In genomic region chr19:4446801-4447200, GRCh38 we compare ENCODE assay signal across 15 cellular contexts.
"Had no signal": no experiment of that assay in that cellular context is flagged by ENCODE, and none has a peak within 500 bp of the region (broad histone marks: within the 10 kb centered on the region; RNA-seq: fewer than 3 reads in every experiment).

No MANE protein-coding gene starts in this region.

- H3K4me3 ChIP-seq: colonic mucosa, sigmoid colon, skin epidermis, suprapubic skin, thyroid gland had no signal

- FAIRE-seq: endothelial cell of umbilical vein, islet of Langerhans, urothelium cell line had no signal

- H3K4me1 ChIP-seq: colonic mucosa, foreskin keratinocyte, thyroid gland had no signal

- H3K9me3 ChIP-seq: colonic mucosa, sigmoid colon, suprapubic skin, thyroid gland had no signal

- H3K27me3 ChIP-seq: colonic mucosa, foreskin keratinocyte, sigmoid colon, suprapubic skin, thyroid gland had no signal

- DNase-seq: colonic mucosa; dermis blood vessel endothelial cell; erythroblast; foreskin keratinocyte; kidney glomerular epithelial cell; mesendoderm; naive B cell; sigmoid colon; stimulated activated naive CD4-positive, alpha-beta T cell; thyroid gland had no signal

- H3K27ac ChIP-seq: colonic mucosa, foreskin keratinocyte, sigmoid colon, skin epidermis, suprapubic skin, thyroid gland had no signal
